Comparison of ENCODE assay signal across 8 cellular contexts in the genomic region with DNA sequence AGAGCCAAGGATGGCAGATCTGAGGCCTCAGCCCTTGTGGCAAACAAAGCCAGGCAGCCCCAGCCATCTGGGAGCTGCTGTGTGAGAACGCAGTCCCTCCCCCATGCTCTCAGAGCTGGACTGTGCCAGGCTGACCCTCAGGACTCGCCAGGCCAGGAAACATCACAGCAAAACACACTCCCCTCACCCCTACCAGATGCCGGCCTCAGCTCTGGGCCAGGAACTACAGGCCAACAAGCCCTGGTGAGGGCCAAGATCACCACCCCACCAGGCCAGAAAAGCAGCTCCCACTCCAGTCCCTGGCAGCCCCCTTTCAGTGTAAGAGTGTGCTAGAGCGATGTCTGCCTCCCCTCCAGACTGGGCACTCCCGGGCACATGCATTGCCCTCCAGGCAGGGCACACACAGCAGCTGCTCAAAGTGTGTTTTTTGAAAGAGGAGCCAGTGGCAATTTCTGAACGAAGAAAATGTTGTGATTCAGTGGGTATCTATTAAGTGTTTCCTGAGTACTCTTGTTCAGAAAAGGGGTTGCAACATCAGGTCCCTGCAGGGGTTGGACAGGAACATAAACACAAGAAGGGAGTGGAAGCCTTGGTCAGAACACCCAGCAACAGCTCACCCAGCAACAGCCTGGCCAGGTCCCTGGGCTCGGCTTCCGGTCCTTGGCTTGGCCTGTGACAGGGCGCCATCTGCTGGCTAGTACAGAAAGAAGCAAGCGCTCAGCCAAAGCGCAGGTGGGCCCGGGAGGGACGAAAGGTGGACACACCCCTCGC. TPM values are rescaled to one million over a fixed set of nuclear protein-coding genes. Genes with fewer than 3 reads are reported as not detected.
DNase-seq lines count a peak whose midpoint lies in the region; ATAC-seq, FAIRE-seq and TF ChIP-seq lines count a peak whose summit lies in the region.

No MANE protein-coding gene starts in this region.

- no peaks in the 10 kb centered on the region for H3K9me3 Mint-ChIP-seq in activated B cell treated with CpG ODN at 0.5 μM for 24 hours

- peak overlapping the region; percentile 56 for H3K4me2 ChIP-seq in keratinocyte (ENCODE audit: control insufficient read depth, extremely low read depth, insufficient read depth, low read depth, low read length)

- peak overlapping the region; percentile 67 for H2AFZ ChIP-seq in keratinocyte (ENCODE audit: control insufficient read depth, low read length)

- DNase-seq in NCI-H2081 (lab: John Stamatoyannopoulos, UW) = peak; percentile 81
- no peak for DNase-seq in NCI-H2081 treated with DMSO at 0.1 percent for 48 hours (lab: John Stamatoyannopoulos, UW)
- peak; percentile 68 for DNase-seq in NCI-H2227 treated with DMSO at 0.1 percent for 48 hours (lab: John Stamatoyannopoulos, UW)
- peak; percentile 74 for DNase-seq in activated B cell treated with CpG ODN at 0.5 μM for 24 hours
- peak; percentile 99 for DNase-seq in cardiac fibroblast (ENCODE audit: low read depth in 2 of 2)
- DNase-seq in keratinocyte (ENCODE audit: low read depth, low spot score) = peak; percentile 86
- peak; percentile 79 for DNase-seq in stimulated activated CD4-positive, alpha-beta T cell treated with anti-CD3 and anti-CD28 coated beads, Interleukin-12 subunit alpha, Interleukin-12 subunit beta, amount 100 ng/mL, for 4 hours

- POLR2A ChIA-PET in activated B cell treated with CpG ODN at 0.5 μM for 24 hours (lab: Charles Lee) = interaction anchor here (0.7 to 3.7 kb wide), 7 partner anchors 9 to 194 kb away, joined by 3 to 26 read pairs (median 6); a partner anchor contains a TSS

- FAIRE-seq in keratinocyte (lab: Jason Lieb, UNC) = peak; percentile 96

- TF ChIP-seq CTCF in activated B cell treated with CpG ODN at 0.5 μM for 24 hours (IDR thresholded peaks at IDR 0.05) = peak; percentile 25
- peak; percentile 92 for TF ChIP-seq CTCF in cardiac fibroblast (IDR thresholded peaks at IDR 0.05; ENCODE audit: low read depth, low read length)
- TF ChIP-seq CTCF in keratinocyte (optimal IDR thresholded peaks at IDR 0.05 in 1 of 3, IDR thresholded peaks at IDR 0.05 in 1 of 3, conservative IDR thresholded peaks at IDR 0.05 in 1 of 3; ENCODE audit: extremely low read depth in 1 of 3, insufficient read depth in 2 of 3, low read length in 3 of 3) = peak; percentile 88 to 94 (median 90)

- no peaks in the 10 kb centered on the region for H4K20me1 ChIP-seq in keratinocyte (ENCODE audit: control insufficient read depth, extremely low read depth, insufficient read depth, low read length)

- H3K27me3 Mint-ChIP-seq in activated B cell treated with CpG ODN at 0.5 μM for 24 hours = peaks cover 2% of the 10 kb centered on the region

- H3K27ac ChIP-seq in keratinocyte (ENCODE audit: control insufficient read depth, insufficient read depth, low read length) = peak overlapping the region; percentile 37

- H3K79me2 ChIP-seq in keratinocyte (ENCODE audit: control insufficient read depth, insufficient read depth, low read length) = no peaks in the 10 kb centered on the region

- no peaks in the 10 kb centered on the region for H3K9me1 ChIP-seq in keratinocyte (ENCODE audit: control insufficient read depth, extremely low read depth, insufficient read depth, low read length)

- no peak overlapping the region for H3K27ac Mint-ChIP-seq in activated B cell treated with CpG ODN at 0.5 μM for 24 hours

- peaks cover 15% of the 10 kb centered on the region for H3K4me1 Mint-ChIP-seq in activated B cell treated with CpG ODN at 0.5 μM for 24 hours

- H3K36me3 ChIP-seq in keratinocyte (ENCODE audit: control insufficient read depth in 2 of 2, extremely low read depth in 1 of 2, insufficient read depth in 2 of 2, low read length in 2 of 2) = no peaks in the 10 kb centered on the region

- CTCF ChIA-PET in activated B cell treated with CpG ODN at 0.5 μM for 24 hours (lab: Charles Lee) = interaction anchor here (0.5 to 10.4 kb wide), 27 partner anchors 9 to 406 kb away, joined by 3 to 373 read pairs (median 5); a partner anchor contains a TSS

- intact Hi-C loops in activated B cell treated with CpG ODN at 0.5 μM for 24 hours (cut with micrococcal nuclease) = loop anchor here (1.0 to 5.0 kb wide), 8 partner anchors 9 to 247 kb away; a partner anchor contains a TSS

- H3K27me3 ChIP-seq in keratinocyte (ENCODE audit: control insufficient read depth, extremely low read depth, insufficient read depth, low read length) = no peaks in the 10 kb centered on the region

- H3K9ac ChIP-seq in keratinocyte (ENCODE audit: control insufficient read depth, extremely low read depth, insufficient read depth, low read length) = peak overlapping the region; percentile 34

- ATAC-seq in HG03064 (IDR thresholded peaks at IDR 0.05; ENCODE audit: low read depth, unreplicated experiment) (peak; percentile 69), activated B cell treated with CpG ODN at 0.5 μM for 24 hours (ENCODE audit: low read depth) (peak; percentile 99)

- dilution Hi-C loops in keratinocyte (cut with MboI; ENCODE audit: extremely low pct_ligation_motif_present, low sequenced_read_pairs) = no loop called here

- H3K4me3 Mint-ChIP-seq in activated B cell treated with CpG ODN at 0.5 μM for 24 hours = peak overlapping the region; percentile 24

- peaks cover 12% of the 10 kb centered on the region for H3K4me1 ChIP-seq in keratinocyte (ENCODE audit: control insufficient read depth, extremely low read depth, insufficient read depth, low read length)

- H3K9me3 ChIP-seq in keratinocyte (ENCODE audit: control insufficient read depth, low read depth, low read length) = no peaks in the 10 kb centered on the region

- no peaks in the 10 kb centered on the region for H3K36me3 Mint-ChIP-seq in activated B cell treated with CpG ODN at 0.5 μM for 24 hours (ENCODE audit: low read depth)

- H3K4me3 ChIP-seq in cardiac fibroblast (replicated peaks in 1 of 2; ENCODE audit: low read depth in 2 of 2, low read length in 2 of 2) (no peak overlapping the region), keratinocyte (ENCODE audit: control insufficient read depth in 2 of 3, extremely low read depth in 1 of 3, insufficient read depth in 2 of 3, low read depth in 1 of 3, low read length in 3 of 3) (peak overlapping the region in 1 of 3 experiments; percentile 31)

RNA-seq across cellular contexts. Expression of a gene that starts 18.2 kb away (rescaled TPM):
- 0.64 and 0.81 TPM in 2 replicates for total RNA-seq in activated B cell treated with CpG ODN at 0.5 μM for 24 hours
- polyA plus RNA-seq in keratinocyte = 0.54 to 1.6 TPM (median 0.93 TPM) in 3 replicates
- 0.56 TPM for polyA plus RNA-seq in keratinocyte (2011; ENCODE audit: low read depth)
- 0.53 and 0.94 TPM in 2 replicates for polyA plus RNA-seq in keratinocyte (2011; cell fraction: cytosol; rRNA removed)
- polyA plus RNA-seq in keratinocyte (2011; cell fraction: nucleus; rRNA removed) = 0.56 and 0.85 TPM in 2 replicates
- 1.1 and 1.9 TPM in 2 replicates for polyA plus RNA-seq in keratinocyte (2012; ENCODE audit: low replicate concordance)
- 0.73 to 2.2 TPM (median 1.8 TPM) in 3 replicates for polyA minus RNA-seq in keratinocyte
- polyA minus RNA-seq in keratinocyte (2011; cell fraction: cytosol; rRNA and poly(A)+ RNA removed) = not detected
- polyA minus RNA-seq in keratinocyte (2011; cell fraction: nucleus; rRNA and poly(A)+ RNA removed) = 0.21 and 0.54 TPM in 2 replicates

RNA-seq across cellular contexts. Expression of a gene that starts 39.8 kb away (rescaled TPM):
- total RNA-seq in activated B cell treated with CpG ODN at 0.5 μM for 24 hours = 38.7 and 40.6 TPM in 2 replicates
- 10.2 to 22.2 TPM (median 18.9 TPM) in 3 replicates for polyA plus RNA-seq in keratinocyte
- 7.3 TPM for polyA plus RNA-seq in keratinocyte (2011; ENCODE audit: low read depth)
- polyA plus RNA-seq in keratinocyte (2011; cell fraction: cytosol; rRNA removed) = 18.6 and 30.0 TPM in 2 replicates
- 13.2 and 15.8 TPM in 2 replicates for polyA plus RNA-seq in keratinocyte (2011; cell fraction: nucleus; rRNA removed)
- 15.1 and 18.2 TPM in 2 replicates for polyA plus RNA-seq in keratinocyte (2012; ENCODE audit: low replicate concordance)
- polyA minus RNA-seq in keratinocyte = 18.2 to 45.3 TPM (median 29.6 TPM) in 3 replicates
- 33.2 TPM for polyA minus RNA-seq in keratinocyte (2011; cell fraction: cytosol; rRNA and poly(A)+ RNA removed)
- 10.3 and 21.1 TPM in 2 replicates for polyA minus RNA-seq in keratinocyte (2011; cell fraction: nucleus; rRNA and poly(A)+ RNA removed)

Comparison
In these comparisons a context has a peak if more than half of its experiments do, and no peak if none do; other contexts are left out.
1. CTCF ChIP-seq: peak in every context shown above with its lines; median percentile 92 in cardiac fibroblast; 90 in keratinocyte; 25 in activated B cell treated with CpG ODN at 0.5 μM for 24 hours.